ENCODE assay signal across 8 cellular contexts in genomic region chr12:108858399-108859074, GRCh38. TPM values are rescaled to one million over a fixed set of nuclear protein-coding genes. Genes with fewer than 3 reads are reported as not detected.
DNase-seq lines count a peak whose midpoint lies in the region; ATAC-seq and TF ChIP-seq lines count a peak whose summit lies in the region.

No MANE protein-coding gene starts in this region.

- H3K27ac ChIP-seq in HUES64 (ENCODE audit: low read depth, low read length) (no peak overlapping the region), muscle layer of duodenum (ENCODE audit: low read length) (peak overlapping the region; percentile 74)

- peaks cover 9% of the 10 kb centered on the region; the same call in 1 of the 2 replicates for H3K36me3 ChIP-seq in HUES64 (ENCODE audit: insufficient read depth, low read length)
- H3K36me3 ChIP-seq in muscle layer of duodenum (ENCODE audit: control insufficient read depth in 1 of 2, insufficient read depth in 2 of 2, low read length in 2 of 2): peaks cover 0 to 10% of the 10 kb centered on the region in 2 donors

- DNase-seq in AG04449 (ENCODE audit: low read depth, low spot score) (no peak), cardiac fibroblast (ENCODE audit: low read depth in 2 of 2) (peak in 1 of 2 donors; percentile 51), DMS153 (lab: John Stamatoyannopoulos, UW) (no peak)
- no peak for DNase-seq in stimulated activated CD4-positive, alpha-beta T cell treated with anti-CD3 and anti-CD28 coated beads, Interleukin-4, amount 100 ng/mL, for 24 hours

- CTCF ChIA-PET in AG04449 (lab: Yijun Ruan, JAX): interaction anchor here (0.6 to 1.7 kb wide), 5 partner anchors 10 to 194 kb away, joined by 3 to 5 read pairs (median 3); no protein-coding TSS in a partner anchor

- H3K9me3 ChIP-seq in HUES64 (ENCODE audit: insufficient read depth, low read depth, low read length): peaks cover 6% of the 10 kb centered on the region
- peaks cover 0 to 3% of the 10 kb centered on the region in 2 donors for H3K9me3 ChIP-seq in muscle layer of duodenum (ENCODE audit: control insufficient read depth in 1 of 2, low read length in 2 of 2)

- H3K27me3 ChIP-seq in HUES64 (ENCODE audit: insufficient read depth, low read length) (peaks cover 8% of the 10 kb centered on the region), muscle layer of duodenum (ENCODE audit: low read depth, low read length) (no peaks in the 10 kb centered on the region)

- TF ChIP-seq CTCF in AG04449 (IDR thresholded peaks at IDR 0.05; ENCODE audit: insufficient read depth, low read length, missing control alignments) (no peak), cardiac fibroblast (IDR thresholded peaks at IDR 0.05; ENCODE audit: low read depth, low read length) (no peak)

- peaks cover 15% of the 10 kb centered on the region for H3K4me1 ChIP-seq in HUES64 (ENCODE audit: insufficient read depth, low read length)
- H3K4me1 ChIP-seq in muscle layer of duodenum (ENCODE audit: control insufficient read depth in 1 of 2, insufficient read depth in 2 of 2, low read length in 2 of 2): peaks cover 17 to 28% of the 10 kb centered on the region in 2 donors

- WGBS in HUES64: 12% methylated on average over 16 of the region's 16 CpGs

- H3K9ac ChIP-seq in HUES64 (ENCODE audit: low read depth, low read length): no peak overlapping the region

- H3K4me3 ChIP-seq in AG04449 (ENCODE audit: low read depth, low read length) (peak overlapping the region; percentile 20; the same call in 1 of the 2 replicates), HUES64 (ENCODE audit: low read length) (peak overlapping the region; percentile 59), cardiac fibroblast (replicated peaks in 1 of 2; ENCODE audit: low read depth in 2 of 2, low read length in 2 of 2) (peak overlapping the region; percentile 0 to 24), muscle layer of duodenum (ENCODE audit: low read depth in 1 of 2, low read length in 2 of 2) (peak overlapping the region; percentile 56 to 70)

- POLR2A ChIA-PET in AG04449 (lab: Yijun Ruan, JAX): interaction anchor here (1.9 to 2.0 kb wide), 2 partner anchors 20 to 26 kb away, joined by 7 to 10 read pairs; no protein-coding TSS in a partner anchor

- ATAC-seq in GM18511 (IDR thresholded peaks at IDR 0.05; ENCODE audit: unreplicated experiment): no peak
- ATAC-seq in HG03442 (IDR thresholded peaks at IDR 0.05; ENCODE audit: unreplicated experiment): no peak

RNA-seq across cellular contexts. Expression of gene SSH1, which starts 1.2 kb away (rescaled TPM):
- polyA plus RNA-seq in HUES64 (2013, experiment 1 of 2): 9.7 TPM
- 11.3 TPM for polyA plus RNA-seq in HUES64 (2013, experiment 2 of 2)

RNA-seq across cellular contexts. Expression of gene DAO, which starts 21.4 kb away (rescaled TPM):
- polyA plus RNA-seq in HUES64 (2013, experiment 1 of 2): not detected
- not detected for polyA plus RNA-seq in HUES64 (2013, experiment 2 of 2)

Comparison
In these comparisons a context has a peak if more than half of its experiments do, and no peak if none do; other contexts are left out.
1. H3K4me3 ChIP-seq: peak in every context shown above with its lines; median percentile 63 in muscle layer of duodenum; 59 in HUES64; 20 in AG04449; 12 in cardiac fibroblast.